11 cellular contexts compared by ENCODE assay signal in the genomic region with DNA sequence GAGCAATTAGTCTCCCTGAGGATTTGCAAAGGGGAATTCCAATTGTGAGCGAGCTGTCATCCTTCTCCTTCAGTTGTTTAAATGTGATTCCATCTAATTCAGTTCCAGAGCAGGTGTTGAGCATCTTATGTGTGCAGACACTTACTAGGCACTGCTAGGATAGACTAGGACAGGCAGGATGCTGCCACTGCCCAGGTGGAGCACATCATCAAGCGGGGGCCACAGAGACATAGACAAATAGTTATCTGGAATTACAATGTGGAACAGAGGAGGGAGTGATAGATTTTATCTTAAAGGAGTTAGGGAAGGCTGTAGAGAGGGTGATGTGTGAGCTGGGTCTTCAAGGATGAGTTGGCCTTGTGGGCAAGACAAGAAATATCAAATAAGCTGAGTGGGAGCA. TPM values are rescaled to one million over a fixed set of nuclear protein-coding genes. Genes with fewer than 3 reads are reported as not detected.
A peak's percentile ranks its signal among the peaks of the same experiment; 100 is the strongest.
DNase-seq lines count a peak whose midpoint lies in the region; ATAC-seq, FAIRE-seq and TF ChIP-seq lines count a peak whose summit lies in the region.
"Had no signal": no experiment of that assay in that cellular context is flagged by ENCODE, and none has a peak within 500 bp of the region (broad histone marks: within the 10 kb centered on the region; RNA-seq: fewer than 3 reads in every experiment).

No MANE protein-coding gene starts in this region.

- FAIRE-seq in GM12878 (lab: Jason Lieb, UNC), result no peak

- in situ Hi-C loops in GM12878 (cut with MboI), result no loop called here

- H3K4me2 ChIP-seq in GM12878 (ENCODE audit: control insufficient read depth, insufficient read depth), result no peak overlapping the region

- POLR2A ChIA-PET in activated CD4-positive, alpha-beta T cell treated with anti-CD3 and anti-CD28 coated beads for 36 hours (lab: Charles Lee), result interaction anchor here (0.5 to 0.6 kb wide), 2 partner anchors 311 to 1948 kb away, joined by 3 read pairs; no protein-coding TSS in a partner anchor
- POLR2A ChIA-PET in GM12878 (lab: Charles Lee), result no interaction called here

- H3K27ac ChIP-seq in GM12878 (ENCODE audit: control insufficient read depth, insufficient read depth), result no peak overlapping the region

- SMC1A ChIA-PET in GM12878 (lab: Charles Lee; ENCODE audit: uncharacterized antibody, unreplicated experiment), result no interaction called here

- ATAC-seq in activated CD4-positive, alpha-beta T cell treated with anti-CD3 and anti-CD28 coated beads for 36 hours, result peak; percentile 11
- ATAC-seq in GM12878, result peak; percentile 48
- peak; percentile 3 for ATAC-seq in omental fat pad (ENCODE audit: low FRiP score)
- no peak for ATAC-seq in GM18858 (IDR thresholded peaks at IDR 0.05; ENCODE audit: unreplicated experiment)

- WGBS in GM12878 (ENCODE audit: insufficient coverage, insufficient replicate concordance, low lambda C conversion rate, missing lambda C conversion rate), result 70% methylated on average over 2 of the region's 2 CpGs

- H3K27me3 Mint-ChIP-seq in activated CD4-positive, alpha-beta T cell treated with anti-CD3 and anti-CD28 coated beads for 36 hours, result no peaks in the 10 kb centered on the region

- TF ChIP-seq CTCF in GM12878 (IDR thresholded peaks at IDR 0.05 in 2 of 3, conservative IDR thresholded peaks at IDR 0.05 in 1 of 3; ENCODE audit: control insufficient read depth in 2 of 3, extremely low read depth in 1 of 3, insufficient read depth in 1 of 3, low read depth in 3 of 3, low read length in 3 of 3) (no peak), omental fat pad (IDR thresholded peaks at IDR 0.05) (no peak)

- no peaks in the 10 kb centered on the region for H3K79me2 ChIP-seq in GM12878 (ENCODE audit: control insufficient read depth, insufficient read depth, low read length)

- TF ChIP-seq EP300 in GM12878 (IDR thresholded peaks at IDR 0.05; ENCODE audit: borderline replicate concordance in 1 of 2, control insufficient read depth in 1 of 2, low read depth in 2 of 2, low read length in 2 of 2), result no peak

- no peak for TF ChIP-seq POLR2A in GM12878 (IDR thresholded peaks at IDR 0.05; ENCODE audit: low read depth, low read length)

- H2AFZ ChIP-seq in GM12878 (ENCODE audit: control insufficient read depth, low read depth, low read length), result no peak overlapping the region

- H3K4me1 Mint-ChIP-seq in activated CD4-positive, alpha-beta T cell treated with anti-CD3 and anti-CD28 coated beads for 36 hours, result peaks cover 84% of the 10 kb centered on the region

- H3K9me3 ChIP-seq in GM12878 (replicated peaks; ENCODE audit: control insufficient read depth, insufficient read depth, low read length), result no peaks in the 10 kb centered on the region; the same call in 2 of the 3 replicates

- BruUV-seq in GM12878 (replicated peaks; lab: Mats Ljungman, UMichigan), result no TSS peak

- no peak overlapping the region for H3K4me3 ChIP-seq in GM12878

- H3K36me3 Mint-ChIP-seq in activated CD4-positive, alpha-beta T cell treated with anti-CD3 and anti-CD28 coated beads for 36 hours (ENCODE audit: low read depth), result no peaks in the 10 kb centered on the region

- H3K4me3 Mint-ChIP-seq in activated CD4-positive, alpha-beta T cell treated with anti-CD3 and anti-CD28 coated beads for 36 hours, result peak overlapping the region; percentile 14

- H3K9me3 Mint-ChIP-seq in activated CD4-positive, alpha-beta T cell treated with anti-CD3 and anti-CD28 coated beads for 36 hours (ENCODE audit: low read depth), result no peaks in the 10 kb centered on the region

- RAD21 ChIA-PET in GM12878 (lab: Charles Lee; ENCODE audit: unreplicated experiment), result interaction anchor here (1.1 kb wide), 1 partner anchor 327 kb away, joined by 4 read pairs; no protein-coding TSS in a partner anchor

- H3K27ac Mint-ChIP-seq in activated CD4-positive, alpha-beta T cell treated with anti-CD3 and anti-CD28 coated beads for 36 hours, result peak overlapping the region; percentile 97

- no peak for TF ChIP-seq RAD21 in GM12878 (IDR thresholded peaks at IDR 0.05; ENCODE audit: insufficient read depth, low read depth, low read length)

- DNase-seq in activated CD4-positive, alpha-beta T cell treated with anti-CD3 and anti-CD28 coated beads for 36 hours, result no peak
- no peak for DNase-seq in activated CD4-positive, alpha-beta T cell treated with anti-CD3 and anti-CD28 coated beads, Interleukin-2, amount 50 U/mL, for 4 hours
- DNase-seq in NCI-H226 (peak; percentile 26), GM12878 (ENCODE audit: low read depth, low spot score) (no peak), omental fat pad (ENCODE audit: low spot score) (no peak), Ammon's horn (ENCODE audit: low spot score) (no peak), GOT3 (lab: John Stamatoyannopoulos, UW) (no peak)
- DNase-seq: aorta, DMS153, glutamatergic neuron had no signal

- H3K27me3 ChIP-seq in GM12878 (replicated peaks in 1 of 2; ENCODE audit: control insufficient read depth in 2 of 2, insufficient read depth in 2 of 2, low read length in 1 of 2), result no peaks in the 10 kb centered on the region

- no peak overlapping the region for H3K9ac ChIP-seq in GM12878 (ENCODE audit: control insufficient read depth, insufficient read depth, low read length)

- CTCF ChIA-PET in activated CD4-positive, alpha-beta T cell treated with anti-CD3 and anti-CD28 coated beads for 36 hours (lab: Charles Lee), result interaction anchor here (0.7 to 1.5 kb wide), 4 partner anchors 54 to 321 kb away, joined by 3 to 5 read pairs (median 4); no protein-coding TSS in a partner anchor
- CTCF ChIA-PET in GM12878 (lab: Yijun Ruan, JAX), result no interaction called here

- no peaks in the 10 kb centered on the region for H3K36me3 ChIP-seq in GM12878 (ENCODE audit: control insufficient read depth in 2 of 2, insufficient read depth in 2 of 2, low read length in 1 of 2)

- H4K20me1 ChIP-seq in GM12878 (ENCODE audit: control insufficient read depth, insufficient read depth), result no peaks in the 10 kb centered on the region

- H3K4me1 ChIP-seq in GM12878 (ENCODE audit: control insufficient read depth, insufficient read depth, low read length), result peaks cover 5% of the 10 kb centered on the region

- intact Hi-C loops in activated CD4-positive, alpha-beta T cell treated with anti-CD3 and anti-CD28 coated beads for 36 hours (cut with DNase I, micrococcal nuclease), result loop anchor here (1.0 to 10.0 kb wide), 16 partner anchors 34 to 1028 kb away; a partner anchor contains a TSS
- intact Hi-C loops in GM12878 (cut with micrococcal nuclease; ENCODE audit: unreplicated experiment), result no loop called here

TF ChIP-seq in GM12878, 131 proteins besides CTCF, POLR2A, EP300 and RAD21:
- TF ChIP-seq ATF7 (IDR thresholded peaks at IDR 0.05; ENCODE audit: low read depth) (no peak), SMAD1 (IDR thresholded peaks at IDR 0.05; ENCODE audit: low read depth, partially characterized antibody) (no peak), TCF12 (IDR thresholded peaks at IDR 0.05; ENCODE audit: low read depth, low read length) (no peak), MEF2B (IDR thresholded peaks at IDR 0.05; ENCODE audit: partially characterized antibody, poor library complexity, severe bottlenecking) (no peak), EED (IDR thresholded peaks at IDR 0.05; ENCODE audit: low read depth) (no peak), MYC (IDR thresholded peaks at IDR 0.05; ENCODE audit: insufficient read depth, insufficient read length, insufficient replicate concordance, low read length, severe bottlenecking) (no peak), KLF5 (IDR thresholded peaks at IDR 0.05; ENCODE audit: partially characterized antibody) (no peak), NR2F1 (conservative IDR thresholded peaks at IDR 0.05) (no peak), RCOR1 (conservative IDR thresholded peaks at IDR 0.05; ENCODE audit: low read depth, low read length) (no peak), NR2C2 (IDR thresholded peaks at IDR 0.05; ENCODE audit: borderline replicate concordance, control insufficient read depth, insufficient read length, low read depth) (no peak)

RNA-seq across cellular contexts. Expression of a gene that starts 55.9 kb away (rescaled TPM):
- 10 to 100 TPM; 31.1 to 32.0 TPM for total RNA-seq in activated CD4-positive, alpha-beta T cell treated with anti-CD3 and anti-CD28 coated beads for 36 hours
- total RNA-seq in GM12878 (2013; cell fraction: nucleolus; rRNA removed), result 16.6 and 17.6 TPM in 2 replicates
- total RNA-seq in GM12878 (2014; rRNA removed) (16.1 and 19.9 TPM in 2 replicates), GM12878 (2014; rRNA removed; fragmentation: Illumina TruSeq; extraction: Trizol) (26.1 and 26.3 TPM in 2 replicates), GM12878 (2021) (23.0 and 24.5 TPM in 2 replicates), omental fat pad (1 to 10 TPM; 1.4 to 4.1 (median 2.4) TPM)
- polyA plus RNA-seq in GM12878 (2011; ENCODE audit: low read depth), result 5.2 TPM
- polyA plus RNA-seq in GM12878 (2011; rRNA removed) (27.2 and 46.7 TPM in 2 replicates), GM12878 (2014; fragmentation: Illumina TruSeq; extraction: Trizol) (28.4 and 38.6 TPM in 2 replicates), GM12878 (2014; fragmentation: Nextera tagmentation; extraction: Ambion mirVana) (10 to 100 TPM; 14.9 to 20.5 TPM), GM12878 (2014; rRNA removed) (22.6 and 25.9 TPM in 2 replicates), GM12878 (2016; fragmentation: Nextera tagmentation; extraction: Ambion mirVana) (10 to 100 TPM; 31.2 to 37.8 TPM)
- polyA plus RNA-seq in GM12878 (2011; cell fraction: cytosol; rRNA removed), result 9.6 and 10.3 TPM in 2 replicates
- polyA plus RNA-seq in GM12878 (2011; cell fraction: nucleus; rRNA removed), result 42.1 and 42.8 TPM in 2 replicates
- polyA plus RNA-seq in GM12878 (2012), result 9.8 and 11.9 TPM in 2 replicates
- 7.4 and 18.1 TPM in 2 replicates for polyA minus RNA-seq in GM12878 (2011; rRNA and poly(A)+ RNA removed)
- polyA minus RNA-seq in GM12878 (2011; cell fraction: cytosol; rRNA and poly(A)+ RNA removed), result 5.6 and 18.0 TPM in 2 replicates
- polyA minus RNA-seq in GM12878 (2011; cell fraction: nucleus; rRNA and poly(A)+ RNA removed), result 11.2 and 18.3 TPM in 2 replicates
